9 cellular contexts compared by ENCODE assay signal in genomic region chr17:68288375-68288774, GRCh38. TPM values are rescaled to one million over a fixed set of nuclear protein-coding genes. Genes with fewer than 3 reads are reported as not detected.
A peak's percentile ranks its signal among the peaks of the same experiment; 100 is the strongest.
DNase-seq lines count a peak whose midpoint lies in the region; ATAC-seq and TF ChIP-seq lines count a peak whose summit lies in the region.
"Had no signal": no experiment of that assay in that cellular context is flagged by ENCODE, and none has a peak within 500 bp of the region (broad histone marks: within the 10 kb centered on the region; RNA-seq: fewer than 3 reads in every experiment).

No MANE protein-coding gene starts in this region.

- H3K27me3 ChIP-seq in lower lobe of right lung (ENCODE audit: low read depth), result peaks cover 30% of the 10 kb centered on the region

- no peak for TF ChIP-seq CTCF in lower lobe of right lung (IDR thresholded peaks at IDR 0.05)

- peak; percentile 15 for DNase-seq in EL
- peak; percentile 41 for DNase-seq in RPMI7951 (ENCODE audit: low read depth)
- no peak for DNase-seq in lower lobe of right lung
- no peak for DNase-seq in ureter (ENCODE audit: low spot score)
- DNase-seq in NCI-H1417 (lab: John Stamatoyannopoulos, UW), result no peak
- DNase-seq: sigmoid colon had no signal

- intact Hi-C loops in lower lobe of right lung (cut with DNase I), result no loop called here

- no peaks in the 10 kb centered on the region for H3K9me3 ChIP-seq in lower lobe of right lung
- H3K9me3 ChIP-seq: sigmoid colon had no signal

- peak overlapping the region; percentile 58 for H3K27ac ChIP-seq in lower lobe of right lung
- H3K27ac ChIP-seq: sigmoid colon had no signal

- peak; percentile 22 for ATAC-seq in GM21390 (IDR thresholded peaks at IDR 0.05; ENCODE audit: unreplicated experiment)
- ATAC-seq in lower lobe of right lung, result no peak
- ATAC-seq in GM21786 (IDR thresholded peaks at IDR 0.05; ENCODE audit: unreplicated experiment), result no peak
- no peak for ATAC-seq in HG03108 (IDR thresholded peaks at IDR 0.05; ENCODE audit: unreplicated experiment)

- H3K36me3 ChIP-seq in lower lobe of right lung, result no peaks in the 10 kb centered on the region
- H3K36me3 ChIP-seq: sigmoid colon had no signal

- H3K4me3 ChIP-seq in lower lobe of right lung, result no peak overlapping the region
- H3K4me3 ChIP-seq: sigmoid colon had no signal

- peaks cover 23% of the 10 kb centered on the region for H3K4me1 ChIP-seq in lower lobe of right lung

RNA-seq across cellular contexts. Expression of gene SLC16A6, which starts 2.6 kb away (rescaled TPM):
- total RNA-seq in RPMI7951 (2014; rRNA removed; shearing (Covaris generic)), result 4.4 and 4.8 TPM in 2 replicates
- total RNA-seq in lower lobe of right lung, result 7.5 TPM
- total RNA-seq in ureter, result 3.0 TPM

RNA-seq across cellular contexts. Expression of gene ARSG, which starts 2.9 kb away (rescaled TPM):
- 2.3 and 3.0 TPM in 2 replicates for total RNA-seq in RPMI7951 (2014; rRNA removed; shearing (Covaris generic))
- total RNA-seq in lower lobe of right lung, result 4.2 TPM
- 19.4 TPM for total RNA-seq in ureter

RNA-seq across cellular contexts. Expression of gene AMZ2, which starts 40.5 kb away (rescaled TPM):
- total RNA-seq in RPMI7951 (2014; rRNA removed; shearing (Covaris generic)), result 75.6 and 92.5 TPM in 2 replicates
- 55.9 TPM for total RNA-seq in lower lobe of right lung
- total RNA-seq in ureter, result 83.2 TPM

Comparison
In these comparisons a context has a peak if more than half of its experiments do, and no peak if none do; other contexts are left out.
1. DNase-seq: peak in EL (single experiment) and RPMI7951 (single experiment); none in lower lobe of right lung (single experiment), ureter (single experiment) and NCI-H1417 (0 of 3).